In the genomic region with DNA sequence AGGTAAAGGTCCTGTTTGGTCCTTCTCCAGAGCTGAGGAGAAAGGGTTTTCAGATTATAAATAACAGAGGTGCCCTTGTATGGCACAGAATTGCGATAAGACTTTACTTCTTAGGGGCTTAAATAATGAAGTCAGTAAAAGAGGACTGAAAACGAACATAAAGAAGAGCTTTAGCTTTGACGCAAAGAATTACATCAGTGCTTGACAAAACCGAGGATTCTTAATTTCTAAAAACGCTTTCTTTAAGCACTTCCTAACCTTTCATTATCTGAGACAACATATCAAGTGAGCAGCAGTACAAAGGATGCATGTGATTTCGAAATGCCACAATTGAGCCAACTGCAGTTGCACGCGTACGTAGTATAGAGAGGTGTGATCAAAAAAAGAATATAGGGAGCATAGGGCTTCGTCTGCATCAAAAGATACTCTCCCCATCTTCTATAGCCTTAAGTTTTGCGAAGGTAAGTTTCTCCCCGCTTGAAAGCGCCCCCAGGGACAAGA, we compare ENCODE assay signal across 8 cellular contexts. TPM values are rescaled to one million over a fixed set of nuclear protein-coding genes. Genes with fewer than 3 reads are reported as not detected.
A peak's percentile ranks its signal among the peaks of the same experiment; 100 is the strongest.
DNase-seq lines count a peak whose midpoint lies in the region; ATAC-seq and TF ChIP-seq lines count a peak whose summit lies in the region.

No MANE protein-coding gene starts in this region.

- H3K27me3 ChIP-seq in right atrium auricular region (no peaks in the 10 kb centered on the region), thyroid gland (no peaks in the 10 kb centered on the region)

- peaks cover 31% of the 10 kb centered on the region for H3K4me1 Mint-ChIP-seq in activated naive CD8-positive, alpha-beta T cell treated with anti-CD3 and anti-CD28 coated beads, Interleukin-2, amount 50 U/mL, for 24 hours

- H3K36me3 Mint-ChIP-seq in activated naive CD8-positive, alpha-beta T cell treated with anti-CD3 and anti-CD28 coated beads, Interleukin-2, amount 50 U/mL, for 24 hours (ENCODE audit: low read depth): peaks cover 20% of the 10 kb centered on the region

- no peak for TF ChIP-seq POLR2A in thyroid gland (IDR thresholded peaks at IDR 0.05)

- no peaks in the 10 kb centered on the region for H3K27me3 Mint-ChIP-seq in activated naive CD8-positive, alpha-beta T cell treated with anti-CD3 and anti-CD28 coated beads, Interleukin-2, amount 50 U/mL, for 24 hours

- H3K9me3 ChIP-seq in right atrium auricular region (no peaks in the 10 kb centered on the region), thyroid gland (no peaks in the 10 kb centered on the region)

- intact Hi-C loops in left cardiac atrium (cut with DNase I): loop anchor here in 1 of 2 donors (10.0 kb wide), 2 partner anchors 63 to 217 kb away; a partner anchor contains a TSS
- intact Hi-C loops in thyroid gland (cut with DNase I): no loop called here

- peaks cover 2% of the 10 kb centered on the region for H3K36me3 ChIP-seq in right atrium auricular region
- peaks cover 0 to 1% of the 10 kb centered on the region in 2 donors for H3K36me3 ChIP-seq in thyroid gland

- no peaks in the 10 kb centered on the region for H3K9me3 Mint-ChIP-seq in activated naive CD8-positive, alpha-beta T cell treated with anti-CD3 and anti-CD28 coated beads, Interleukin-2, amount 50 U/mL, for 24 hours

- no peak for TF ChIP-seq CTCF in right atrium auricular region (IDR thresholded peaks at IDR 0.05)
- TF ChIP-seq CTCF in thyroid gland (IDR thresholded peaks at IDR 0.05): no peak

- H3K4me3 Mint-ChIP-seq in activated naive CD8-positive, alpha-beta T cell treated with anti-CD3 and anti-CD28 coated beads, Interleukin-2, amount 50 U/mL, for 24 hours: peak overlapping the region; percentile 81

- peak overlapping the region; percentile 99 to 100 for H3K27ac ChIP-seq in right atrium auricular region
- H3K27ac ChIP-seq in thyroid gland: peak overlapping the region; percentile 79 to 100 (median 100)

- DNase-seq in right atrium auricular region (ENCODE audit: low spot score) (no peak), left cardiac atrium (no peak), left lobe of liver (ENCODE audit: low spot score) (no peak), thyroid gland (no peak)
- no peak for DNase-seq in activated naive CD8-positive, alpha-beta T cell treated with anti-CD3 and anti-CD28 coated beads, Interleukin-2, amount 50 U/mL, for 24 hours

- WGBS in thyroid gland, 2 donors: 49 to 61% methylated on average over 13 of the region's 13 CpGs

- H3K4me3 ChIP-seq in right atrium auricular region: peak overlapping the region; percentile 42 to 99
- H3K4me3 ChIP-seq in thyroid gland (replicated peaks in 1 of 3): peak overlapping the region in 1 of 3 donors; percentile 82

- no peak for ATAC-seq in left cardiac atrium
- ATAC-seq in activated naive CD8-positive, alpha-beta T cell treated with anti-CD3 and anti-CD28 coated beads, Interleukin-2, amount 50 U/mL, for 24 hours: peak; percentile 1
- peak; percentile 2 for ATAC-seq in left lobe of liver
- ATAC-seq in HG02840 (IDR thresholded peaks at IDR 0.05; ENCODE audit: low FRiP score, unreplicated experiment): no peak
- no peak for ATAC-seq in activated CD4-positive, CD25-positive, alpha-beta regulatory T cell treated with anti-CD3 and anti-CD28 coated beads, Interleukin-2, amount 50 U/mL, for 24 hours
- no peak for ATAC-seq in GM18868 (IDR thresholded peaks at IDR 0.05; ENCODE audit: unreplicated experiment)

- H3K27ac Mint-ChIP-seq in activated naive CD8-positive, alpha-beta T cell treated with anti-CD3 and anti-CD28 coated beads, Interleukin-2, amount 50 U/mL, for 24 hours: peak overlapping the region; percentile 88

- peaks cover 0 to 11% of the 10 kb centered on the region in 2 donors for H3K4me1 ChIP-seq in right atrium auricular region
- H3K4me1 ChIP-seq in thyroid gland: peaks cover 12 to 17% of the 10 kb centered on the region in 2 donors

RNA-seq across cellular contexts. Expression of a gene that starts 0.8 kb away (rescaled TPM):
- total RNA-seq in right atrium auricular region (10 to 100 TPM; 17.1 to 17.9 TPM), left cardiac atrium (10 to 100 TPM; 24.9 to 41.1 TPM), left lobe of liver (118 TPM), thyroid gland (10 to 100 TPM; 28.3 to 56.8 (median 33.2) TPM)

Comparison
In these comparisons a context has a peak if more than half of its experiments do, and no peak if none do; other contexts are left out.
1. ATAC-seq: peak in activated naive CD8-positive, alpha-beta T cell treated with anti-CD3 and anti-CD28 coated beads, Interleukin-2, amount 50 U/mL, for 24 hours (single experiment) and left lobe of liver (single experiment); none in left cardiac atrium (0 of 2), HG02840 (single experiment), activated CD4-positive, CD25-positive, alpha-beta regulatory T cell treated with anti-CD3 and anti-CD28 coated beads, Interleukin-2, amount 50 U/mL, for 24 hours (0 of 2) and GM18868 (single experiment).